In genomic region chr19:20238025-20238623, GRCh38 we compare ENCODE assay signal across 1 cellular context.
TF ChIP-seq lines count a peak whose summit lies in the region.

No MANE protein-coding gene starts in this region.

TF ChIP-seq in H1, 55 proteins besides CTCF, POLR2A, EP300 and RAD21:
- TF ChIP-seq KDM5A (IDR thresholded peaks at IDR 0.05; ENCODE audit: low read length) (no peak), RBBP5 (IDR thresholded peaks at IDR 0.05; ENCODE audit: borderline replicate concordance, low read depth, low read length) (no peak), KDM1A (IDR thresholded peaks at IDR 0.05; ENCODE audit: borderline replicate concordance, low read length) (no peak), SP1 (IDR thresholded peaks at IDR 0.05; ENCODE audit: low read depth, low read length) (peak; percentile 96), MAX (IDR thresholded peaks at IDR 0.05) (peak; percentile 75), SP2 (IDR thresholded peaks at IDR 0.05; ENCODE audit: low read length) (peak; percentile 46), NANOG (IDR thresholded peaks at IDR 0.05; ENCODE audit: insufficient read depth, low read depth, low read length, poor library complexity, severe bottlenecking) (peak; percentile 22), ASH2L (IDR thresholded peaks at IDR 0.05; ENCODE audit: low read length) (peak; percentile 52), EGR1 (IDR thresholded peaks at IDR 0.05; ENCODE audit: borderline replicate concordance, low read depth, low read length) (no peak), HDAC6 (IDR thresholded peaks at IDR 0.05; ENCODE audit: low read depth, low read length) (no peak), PHF8 (conservative IDR thresholded peaks at IDR 0.05; ENCODE audit: low read depth, low read length) (peak; percentile 84), SIN3A (conservative IDR thresholded peaks at IDR 0.05 in 1 of 2, IDR thresholded peaks at IDR 0.05 in 1 of 2; ENCODE audit: low read depth in 1 of 2, low read length in 2 of 2) (peak in 1 of 2 experiments; percentile 82; a peak in 2 of 4 replicates), TBP (IDR thresholded peaks at IDR 0.05; ENCODE audit: low read depth, low read length) (peak; percentile 94), CHD2 (IDR thresholded peaks at IDR 0.05; ENCODE audit: low read length) (peak; percentile 82), TAF1 (IDR thresholded peaks at IDR 0.05; ENCODE audit: low read depth, low read length) (peak; percentile 97), YY1 (IDR thresholded peaks at IDR 0.05; ENCODE audit: low read depth, low read length) (peak; percentile 90), RFX5 (IDR thresholded peaks at IDR 0.05; ENCODE audit: borderline replicate concordance, low read depth, low read length) (no peak), SAP30 (IDR thresholded peaks at IDR 0.05; ENCODE audit: insufficient read depth, insufficient replicate concordance, low read length) (peak; percentile 88), BACH1 (IDR thresholded peaks at IDR 0.05; ENCODE audit: low read length) (no peak), CREB1 (IDR thresholded peaks at IDR 0.05) (peak; percentile 66), CHD1 (IDR thresholded peaks at IDR 0.05; ENCODE audit: low read depth, low read length) (peak; percentile 57; the same call in 1 of the 2 replicates), SIRT6 (IDR thresholded peaks at IDR 0.05; ENCODE audit: low read length) (no peak), USF2 (IDR thresholded peaks at IDR 0.05; ENCODE audit: low read length) (peak; percentile 3; the same call in 1 of the 2 replicates), CTBP2 (IDR thresholded peaks at IDR 0.05; ENCODE audit: borderline replicate concordance, insufficient read depth, insufficient read length, low read length) (no peak), POLR2AphosphoS5 (IDR thresholded peaks at IDR 0.05; ENCODE audit: low read depth, low read length) (peak; percentile 93), CBX8 (IDR thresholded peaks at IDR 0.05; ENCODE audit: borderline replicate concordance, low read depth, low read length) (no peak), SIX5 (IDR thresholded peaks at IDR 0.05; ENCODE audit: low read depth, low read length) (no peak), RXRA (IDR thresholded peaks at IDR 0.05; ENCODE audit: insufficient read depth, low read depth, low read length) (no peak), ATF2 (IDR thresholded peaks at IDR 0.05; ENCODE audit: low read length) (peak; percentile 61; the same call in 1 of the 2 replicates), KDM4A (IDR thresholded peaks at IDR 0.05; ENCODE audit: low read depth, low read length, severe bottlenecking) (no peak), TAF7 (optimal IDR thresholded peaks at IDR 0.05; ENCODE audit: borderline replicate concordance, low read depth, low read length) (peak; percentile 80), CHD7 (IDR thresholded peaks at IDR 0.05; ENCODE audit: insufficient replicate concordance, low read length) (no peak), E2F6 (IDR thresholded peaks at IDR 0.05) (no peak; the same call in 1 of the 2 replicates)
